Comparison of ENCODE assay signal across 26 cellular contexts in genomic region chr5:179186801-179187200, GRCh38.
"Had no signal": no experiment of that assay in that cellular context is flagged by ENCODE, and none has a peak within 500 bp of the region (broad histone marks: within the 10 kb centered on the region; RNA-seq: fewer than 3 reads in every experiment).

No MANE protein-coding gene starts in this region.

- H3K27ac Mint-ChIP-seq: activated CD8-positive, alpha-beta T cell treated with anti-CD3 and anti-CD28 coated beads, Interleukin-2, amount 10 ng/mL, durations not matched to agents 7 days and 5 days; activated naive CD4-positive, alpha-beta T cell treated with anti-CD3 and anti-CD28 coated beads, Interleukin-2, amount 50 U/mL, for 24 hours; activated T-helper 1 cell treated with anti-CD3 and anti-CD28 coated beads, Interleukin-12 subunit alpha, Interleukin-12 subunit beta, Interleukin-2, Interleukin-4 antibody, amounts not matched to agents 30 ng/mL and 10 ng/mL and 1 ng/mL, durations not matched to agents 14 hours and 24 hours and 36 hours; effector memory CD8-positive, alpha-beta T cell; natural killer cell treated with Interleukin-12 subunit alpha and Interleukin-12 subunit beta and Interleukin-15 and Interleukin-18, amount 100 ng/mL, for 72 hours; stimulated activated effector memory CD8-positive, alpha-beta T cell treated with anti-CD3 and anti-CD28 coated beads, Interleukin-12 subunit alpha, Interleukin-12 subunit beta, amount 100 ng/mL, for 72 hours; stimulated activated naive CD8-positive, alpha-beta T cell treated with anti-CD3 and anti-CD28 coated beads, Interleukin-15, amount 100 ng/mL, for 72 hours; T-cell; T-helper 2 cell treated with Interferon-gamma antibody and Interleukin-4, amounts not matched to agents 5 μg/mL and 100 μg/mL, for 36 hours had no signal

- H3K36me3 ChIP-seq: cardiac muscle cell, esophagus muscularis mucosa, right lobe of liver, tibial artery had no signal

- H3K4me1 ChIP-seq: body of pancreas, esophagus muscularis mucosa, right lobe of liver, tibial artery had no signal

- H3K79me2 ChIP-seq: parathyroid adenoma had no signal

- H3K9ac ChIP-seq: parathyroid adenoma had no signal

- DNase-seq: activated CD4-positive, alpha-beta T cell treated with anti-CD3 and anti-CD28 coated beads for 1 hour; activated CD4-positive, alpha-beta T cell treated with anti-CD3 and anti-CD28 coated beads, Interleukin-2, amount 50 U/mL, for 1 hour; activated CD8-positive, alpha-beta T cell treated with anti-CD3 and anti-CD28 coated beads, Interleukin-2, amount 10 ng/mL, durations not matched to agents 7 days and 5 days; activated gamma-delta T cell treated with Interleukin-2 at 50 U/mL for 16 hours; anterior cingulate cortex; body of pancreas; effector memory CD8-positive, alpha-beta T cell; islet precursor cell; midbrain; nucleus accumbens; stimulated activated CD4-positive, alpha-beta T cell treated with anti-CD3 and anti-CD28 coated beads, Interleukin-2, amount 100 ng/mL, for 24 hours; stimulated activated naive CD8-positive, alpha-beta T cell treated with anti-CD3 and anti-CD28 coated beads, Interleukin-15, amount 100 ng/mL, for 72 hours; T-cell; tibial artery had no signal

- H3K36me3 Mint-ChIP-seq: activated naive CD4-positive, alpha-beta T cell treated with anti-CD3 and anti-CD28 coated beads, Interleukin-2, amount 50 U/mL, for 24 hours; natural killer cell treated with Interleukin-12 subunit alpha and Interleukin-12 subunit beta and Interleukin-15 and Interleukin-18, amount 100 ng/mL, for 72 hours; stimulated activated effector memory CD8-positive, alpha-beta T cell treated with anti-CD3 and anti-CD28 coated beads, Interleukin-12 subunit alpha, Interleukin-12 subunit beta, amount 100 ng/mL, for 72 hours; T-cell had no signal

- H3K27ac ChIP-seq: body of pancreas, cardiac muscle cell, esophagus muscularis mucosa, parathyroid adenoma, right lobe of liver, skin epidermis, tibial artery, VCaP had no signal

- H3K27me3 ChIP-seq: body of pancreas, cardiac muscle cell, esophagus muscularis mucosa, right lobe of liver, tibial artery had no signal

- H3K9me3 Mint-ChIP-seq: activated naive CD4-positive, alpha-beta T cell treated with anti-CD3 and anti-CD28 coated beads, Interleukin-2, amount 50 U/mL, for 24 hours; activated T-helper 1 cell treated with anti-CD3 and anti-CD28 coated beads, Interleukin-12 subunit alpha, Interleukin-12 subunit beta, Interleukin-2, Interleukin-4 antibody, amounts not matched to agents 30 ng/mL and 10 ng/mL and 1 ng/mL, durations not matched to agents 14 hours and 24 hours and 36 hours; effector memory CD8-positive, alpha-beta T cell; natural killer cell treated with Interleukin-12 subunit alpha and Interleukin-12 subunit beta and Interleukin-15 and Interleukin-18, amount 100 ng/mL, for 72 hours; stimulated activated effector memory CD8-positive, alpha-beta T cell treated with anti-CD3 and anti-CD28 coated beads, Interleukin-12 subunit alpha, Interleukin-12 subunit beta, amount 100 ng/mL, for 72 hours; stimulated activated naive CD8-positive, alpha-beta T cell treated with anti-CD3 and anti-CD28 coated beads, Interleukin-15, amount 100 ng/mL, for 72 hours; T-cell; T-helper 2 cell treated with Interferon-gamma antibody and Interleukin-4, amounts not matched to agents 5 μg/mL and 100 μg/mL, for 36 hours had no signal

- H3K4me1 Mint-ChIP-seq: activated naive CD4-positive, alpha-beta T cell treated with anti-CD3 and anti-CD28 coated beads, Interleukin-2, amount 50 U/mL, for 24 hours; stimulated activated effector memory CD8-positive, alpha-beta T cell treated with anti-CD3 and anti-CD28 coated beads, Interleukin-12 subunit alpha, Interleukin-12 subunit beta, amount 100 ng/mL, for 72 hours had no signal

- H2AFZ ChIP-seq: parathyroid adenoma had no signal

- H3K9me3 ChIP-seq: body of pancreas, esophagus muscularis mucosa, right lobe of liver, tibial artery had no signal

- H3K4me3 Mint-ChIP-seq: activated CD8-positive, alpha-beta T cell treated with anti-CD3 and anti-CD28 coated beads, Interleukin-2, amount 10 ng/mL, durations not matched to agents 7 days and 5 days; activated naive CD4-positive, alpha-beta T cell treated with anti-CD3 and anti-CD28 coated beads, Interleukin-2, amount 50 U/mL, for 24 hours; activated T-helper 1 cell treated with anti-CD3 and anti-CD28 coated beads, Interleukin-12 subunit alpha, Interleukin-12 subunit beta, Interleukin-2, Interleukin-4 antibody, amounts not matched to agents 30 ng/mL and 10 ng/mL and 1 ng/mL, durations not matched to agents 14 hours and 24 hours and 36 hours; effector memory CD8-positive, alpha-beta T cell; natural killer cell treated with Interleukin-12 subunit alpha and Interleukin-12 subunit beta and Interleukin-15 and Interleukin-18, amount 100 ng/mL, for 72 hours; stimulated activated effector memory CD8-positive, alpha-beta T cell treated with anti-CD3 and anti-CD28 coated beads, Interleukin-12 subunit alpha, Interleukin-12 subunit beta, amount 100 ng/mL, for 72 hours; stimulated activated naive CD8-positive, alpha-beta T cell treated with anti-CD3 and anti-CD28 coated beads, Interleukin-15, amount 100 ng/mL, for 72 hours; T-cell; T-helper 2 cell treated with Interferon-gamma antibody and Interleukin-4, amounts not matched to agents 5 μg/mL and 100 μg/mL, for 36 hours had no signal

- H3K4me3 ChIP-seq: body of pancreas, cardiac muscle cell, esophagus muscularis mucosa, lung, right lobe of liver, skin epidermis, tibial artery had no signal

- ATAC-seq: activated CD8-positive, alpha-beta T cell treated with anti-CD3 and anti-CD28 coated beads, Interleukin-2, amount 10 ng/mL, durations not matched to agents 7 days and 5 days; body of pancreas; effector memory CD8-positive, alpha-beta T cell; natural killer cell treated with Interleukin-12 subunit alpha and Interleukin-12 subunit beta and Interleukin-15 and Interleukin-18, amount 100 ng/mL, for 72 hours; right lobe of liver; stimulated activated effector memory CD8-positive, alpha-beta T cell treated with anti-CD3 and anti-CD28 coated beads, Interleukin-12 subunit alpha, Interleukin-12 subunit beta, amount 100 ng/mL, for 72 hours; stimulated activated naive CD8-positive, alpha-beta T cell treated with anti-CD3 and anti-CD28 coated beads, Interleukin-15, amount 100 ng/mL, for 72 hours; T-cell had no signal
